13 cellular contexts compared by ENCODE assay signal in the genomic region with DNA sequence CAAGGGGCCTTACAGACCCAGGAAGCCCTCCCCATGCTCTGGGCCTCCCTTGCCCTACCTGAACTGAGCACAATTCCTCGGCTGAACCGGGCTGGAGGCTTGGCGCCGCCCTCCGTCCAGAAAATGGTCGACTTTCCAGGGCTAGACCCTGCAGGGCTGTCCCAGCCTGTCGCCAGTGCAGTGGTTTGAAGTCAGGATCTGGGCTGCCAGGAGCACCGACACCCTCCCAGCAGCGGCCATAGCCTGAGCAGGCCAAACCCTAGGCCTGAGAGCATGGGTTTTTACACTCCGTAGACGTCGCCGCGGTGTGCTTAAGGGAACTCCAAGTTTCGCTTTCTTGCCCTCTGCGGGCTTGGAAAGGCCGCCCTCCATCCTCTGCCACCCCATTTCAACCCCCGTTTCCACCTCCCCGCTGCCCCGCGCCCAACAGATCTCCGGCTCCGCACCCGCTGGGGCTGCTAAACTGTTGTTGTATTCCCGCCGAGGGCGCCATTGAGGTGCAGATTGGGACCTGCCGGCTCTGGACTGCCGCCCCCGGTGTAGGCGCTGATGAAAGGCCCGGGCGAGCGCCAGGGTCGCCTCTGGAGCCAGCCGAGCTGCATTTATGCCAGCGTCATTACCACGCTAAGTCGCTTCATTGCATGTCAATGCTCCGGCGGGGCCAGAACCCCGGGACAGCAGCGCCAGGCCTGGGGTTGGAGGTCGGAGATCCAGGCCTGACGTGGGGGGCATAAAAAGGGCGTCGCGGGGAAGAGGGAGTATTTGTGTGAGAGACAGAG. TPM values are rescaled to one million over a fixed set of nuclear protein-coding genes. Genes with fewer than 3 reads are reported as not detected.
DNase-seq lines count a peak whose midpoint lies in the region; ATAC-seq and TF ChIP-seq lines count a peak whose summit lies in the region.
"Had no signal": no experiment of that assay in that cellular context is flagged by ENCODE, and none has a peak within 500 bp of the region (broad histone marks: within the 10 kb centered on the region; RNA-seq: fewer than 3 reads in every experiment).

No MANE protein-coding gene starts in this region.

- H3K9me3 ChIP-seq in ES-I3 (ENCODE audit: control insufficient read depth, insufficient read depth, low read length) (no peaks in the 10 kb centered on the region; the same call in 1 of the 2 replicates), Panc1 (ENCODE audit: control insufficient read depth, insufficient read depth, low read depth, low read length) (no peaks in the 10 kb centered on the region), esophagus muscularis mucosa (no peaks in the 10 kb centered on the region), neural progenitor cell (ENCODE audit: low read depth) (no peaks in the 10 kb centered on the region)
- H3K9me3 ChIP-seq: body of pancreas had no signal

- intact Hi-C loops in Panc1 (cut with micrococcal nuclease; ENCODE audit: unreplicated experiment) (no loop called here), esophagus muscularis mucosa (cut with DNase I) (no loop called here)

- peak overlapping the region; percentile 82 for H3K4me3 Mint-ChIP-seq in neural progenitor cell

- H3K4me2 ChIP-seq in neural progenitor cell: peak overlapping the region; percentile 91

- TF ChIP-seq EP300 in esophagus muscularis mucosa (IDR thresholded peaks at IDR 0.05): no peak

- TF ChIP-seq CTCF in Panc1 (IDR thresholded peaks at IDR 0.05) (no peak), esophagus muscularis mucosa (IDR thresholded peaks at IDR 0.05) (no peak), neural progenitor cell (IDR thresholded peaks at IDR 0.05) (no peak)

- peaks cover 88% of the 10 kb centered on the region for H3K27me3 Mint-ChIP-seq in neural progenitor cell (ENCODE audit: insufficient read depth, low read depth)

- H3K36me3 Mint-ChIP-seq in neural progenitor cell: no peaks in the 10 kb centered on the region

- H3K9ac ChIP-seq in ES-I3 (ENCODE audit: low read depth, low read length): peak overlapping the region; percentile 17; the same call in 1 of the 2 replicates
- H3K9ac ChIP-seq in neural progenitor cell: no peak overlapping the region

- ATAC-seq in Panc1 (no peak), HG03457 (IDR thresholded peaks at IDR 0.05; ENCODE audit: unreplicated experiment) (no peak), HG03175 (IDR thresholded peaks at IDR 0.05; ENCODE audit: unreplicated experiment) (no peak)
- ATAC-seq: body of pancreas had no signal

- peak overlapping the region; percentile 78 for H2AFZ ChIP-seq in neural progenitor cell (replicated peaks)

- H3K9me3 Mint-ChIP-seq in neural progenitor cell: no peaks in the 10 kb centered on the region

- no peak for TF ChIP-seq POLR2A in esophagus muscularis mucosa (IDR thresholded peaks at IDR 0.05; ENCODE audit: low read depth)

- peaks cover 51% of the 10 kb centered on the region for H3F3A ChIP-seq in neural progenitor cell (ENCODE audit: low read depth)

- CTCF ChIA-PET in Panc1 (lab: Charles Lee): interaction anchor here (0.7 kb wide), 1 partner anchor 36 kb away, joined by 4 read pairs; no protein-coding TSS in a partner anchor

- no peaks in the 10 kb centered on the region for H3K79me2 ChIP-seq in neural progenitor cell (ENCODE audit: low read depth)

- peaks cover 56% of the 10 kb centered on the region for H3K4me1 Mint-ChIP-seq in neural progenitor cell

- H3K4me1 ChIP-seq in ES-I3 (ENCODE audit: insufficient read depth, low read length): peaks cover 20% of the 10 kb centered on the region
- peaks cover 39% of the 10 kb centered on the region for H3K4me1 ChIP-seq in Panc1 (ENCODE audit: control insufficient read depth, insufficient read depth, low read length)
- H3K4me1 ChIP-seq in esophagus muscularis mucosa: peaks cover 33 to 74% (median 48%) of the 10 kb centered on the region in 4 donors
- H3K4me1 ChIP-seq in neural progenitor cell: peaks cover 52% of the 10 kb centered on the region

- no peak overlapping the region for H3K27ac Mint-ChIP-seq in neural progenitor cell

- BruUV-seq in Panc1 (replicated peaks; lab: Mats Ljungman, UMichigan): no TSS peak

- no peaks in the 10 kb centered on the region for H3K27me3 ChIP-seq in Panc1 (ENCODE audit: control insufficient read depth, insufficient read depth, low read length)
- H3K27me3 ChIP-seq in esophagus muscularis mucosa: peaks cover 9 to 100% (median 84%) of the 10 kb centered on the region in 4 donors
- peaks cover 100% of the 10 kb centered on the region for H3K27me3 ChIP-seq in neural progenitor cell

- no peak for DNase-seq in Panc1 (ENCODE audit: low read depth, low spot score)
- DNase-seq in esophagus muscularis mucosa (ENCODE audit: extremely low spot score): no peak
- DNase-seq in neural progenitor cell (ENCODE audit: low spot score): peak; percentile 75
- no peak for DNase-seq in NCI-H128 (lab: John Stamatoyannopoulos, UW; ENCODE audit: unreplicated experiment)
- DNase-seq in GOT3 (lab: John Stamatoyannopoulos, UW): no peak
- DNase-seq: activated CD4-positive, alpha-beta T cell treated with anti-CD3 and anti-CD28 coated beads for 1 hour; body of pancreas; DMS79 treated with DMSO at 0.1 percent for 48 hours; NCI-H1694 had no signal

- H3K4me3 ChIP-seq in Panc1 (ENCODE audit: low read depth in 2 of 2, low read length in 2 of 2) (peak overlapping the region in 1 of 2 experiments; percentile 100; a peak in 2 of 4 replicates), esophagus muscularis mucosa (peak overlapping the region; percentile 19 to 36 (median 26)), neural progenitor cell (peak overlapping the region; percentile 43)
- H3K4me3 ChIP-seq: body of pancreas had no signal

- POLR2A ChIA-PET in Panc1 (lab: Charles Lee): interaction anchor here (0.5 to 0.7 kb wide), 3 partner anchors 31 to 593 kb away, joined by 3 to 5 read pairs (median 3); no protein-coding TSS in a partner anchor

- 30% methylated on average over 37 of the region's 48 CpGs for WGBS in esophagus muscularis mucosa

- H3K27ac ChIP-seq in Panc1 (ENCODE audit: low read length) (peak overlapping the region; percentile 99), esophagus muscularis mucosa (replicated peaks in 1 of 4) (no peak overlapping the region), neural progenitor cell (no peak overlapping the region)
- H3K27ac ChIP-seq: body of pancreas, HL-60 had no signal

- peaks cover 83% of the 10 kb centered on the region for H4K20me1 ChIP-seq in neural progenitor cell (ENCODE audit: low read depth)

- no peaks in the 10 kb centered on the region for H3K36me3 ChIP-seq in ES-I3 (ENCODE audit: insufficient read depth, low read length)
- no peaks in the 10 kb centered on the region for H3K36me3 ChIP-seq in Panc1 (ENCODE audit: control insufficient read depth, insufficient read depth, low read length)
- no peaks in the 10 kb centered on the region for H3K36me3 ChIP-seq in esophagus muscularis mucosa
- no peaks in the 10 kb centered on the region for H3K36me3 ChIP-seq in neural progenitor cell

- in situ Hi-C loops in Panc1 (cut with HindIII; ENCODE audit: low pct_unique_long_range_greater_than_20kb, low sequenced_read_pairs): no loop called here

RNA-seq across cellular contexts. Expression of gene TFAP2A, which starts 2.2 kb away (rescaled TPM):
- total RNA-seq in Panc1 (2021; ENCODE audit: unreplicated experiment): 83.9 TPM
- 95.0 TPM for polyA plus RNA-seq in Panc1 (2012; ENCODE audit: insufficient read length)
- total RNA-seq in esophagus muscularis mucosa: 1 to 10 TPM in 3 of 4 donors, under 1 TPM in 1; 0.69 to 3.0 (median 1.3) TPM
- 0.39 and 0.65 TPM in 2 replicates for total RNA-seq in neural progenitor cell (ENCODE audit: low replicate concordance)
- total RNA-seq: body of pancreas had no signal

Comparison
In these comparisons a context has a peak if more than half of its experiments do, and no peak if none do; other contexts are left out.
1. RNA of gene TFAP2A, which starts 2.2 kb away (total RNA-seq): 83.9 TPM in Panc1 (single experiment); 0.69 to 3.0 TPM in esophagus muscularis mucosa and 0.39 to 0.65 TPM in neural progenitor cell; every median in the first group is over 10 times any median in the second.